ENCODE assay signal across 11 cellular contexts in the genomic region with DNA sequence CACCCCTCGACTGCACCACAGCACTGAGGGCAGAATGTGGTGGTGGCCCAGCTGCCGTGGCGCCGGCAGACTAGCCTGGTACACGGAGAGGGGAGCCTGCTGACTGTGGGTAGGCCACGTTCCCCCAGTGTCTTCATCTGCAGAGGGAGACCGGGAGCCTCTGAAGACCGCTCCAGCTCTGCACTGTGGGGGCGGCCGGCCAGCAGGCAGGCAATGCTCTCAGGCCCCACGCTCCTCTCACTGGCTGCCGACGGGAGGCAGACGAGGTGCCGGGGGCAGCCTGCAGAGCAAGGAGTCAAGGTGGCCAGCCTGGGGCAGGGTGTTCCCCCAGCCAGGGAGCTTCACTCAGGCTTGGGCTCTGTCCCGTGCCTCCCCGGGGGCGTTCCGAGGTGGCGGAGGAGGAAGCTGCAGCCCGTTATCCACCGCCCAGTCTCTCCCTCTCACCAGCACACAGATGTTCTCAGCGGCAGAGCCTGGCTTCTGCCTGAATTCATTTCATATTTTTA.
DNase-seq lines count a peak whose midpoint lies in the region; ATAC-seq and TF ChIP-seq lines count a peak whose summit lies in the region.
"Had no signal": no experiment of that assay in that cellular context is flagged by ENCODE, and none has a peak within 500 bp of the region (broad histone marks: within the 10 kb centered on the region; RNA-seq: fewer than 3 reads in every experiment).

No MANE protein-coding gene starts in this region.

- POLR2A ChIA-PET in activated CD4-positive, alpha-beta T cell treated with anti-CD3 and anti-CD28 coated beads, Interleukin-2, amount 10 ng/mL, durations not matched to agents 7 days and 5 days (lab: Charles Lee) = no interaction called here

- H3K27ac ChIP-seq in thoracic aorta = no peak overlapping the region

- H3K36me3 ChIP-seq in thoracic aorta = no peaks in the 10 kb centered on the region

- no peaks in the 10 kb centered on the region for H3K9me3 ChIP-seq in thoracic aorta

- peaks cover 20% of the 10 kb centered on the region for H3K36me3 Mint-ChIP-seq in activated CD4-positive, alpha-beta T cell treated with anti-CD3 and anti-CD28 coated beads, Interleukin-2, amount 10 ng/mL, durations not matched to agents 24 days and 14 days (ENCODE audit: low read depth)
- H3K36me3 Mint-ChIP-seq in activated CD4-positive, alpha-beta T cell treated with anti-CD3 and anti-CD28 coated beads, Interleukin-2, amount 10 ng/mL, durations not matched to agents 7 days and 5 days (ENCODE audit: low read depth) = peaks cover 22% of the 10 kb centered on the region

- peaks cover 27 to 76% of the 10 kb centered on the region in 2 donors for H3K4me1 ChIP-seq in thoracic aorta (ENCODE audit: control insufficient read depth in 1 of 2, low read depth in 2 of 2)

- no peak overlapping the region for H3K27ac Mint-ChIP-seq in activated CD4-positive, alpha-beta T cell treated with anti-CD3 and anti-CD28 coated beads, Interleukin-2, amount 10 ng/mL, durations not matched to agents 24 days and 14 days
- no peak overlapping the region for H3K27ac Mint-ChIP-seq in activated CD4-positive, alpha-beta T cell treated with anti-CD3 and anti-CD28 coated beads, Interleukin-2, amount 10 ng/mL, durations not matched to agents 7 days and 5 days
- H3K27ac Mint-ChIP-seq: activated naive CD8-positive, alpha-beta T cell treated with anti-CD3 and anti-CD28 coated beads, Interleukin-2, amount 10 ng/mL, durations not matched to agents 7 days and 5 days; stimulated activated naive CD8-positive, alpha-beta T cell treated with anti-CD3 and anti-CD28 coated beads, Interleukin-15, Interleukin-2, amounts not matched to agents 100 ng/mL and 50 ng/mL, for 24 hours had no signal

- H3K27me3 ChIP-seq in thoracic aorta (replicated peaks; ENCODE audit: insufficient read depth) = no peaks in the 10 kb centered on the region

- H3K9me3 Mint-ChIP-seq in activated CD4-positive, alpha-beta T cell treated with anti-CD3 and anti-CD28 coated beads, Interleukin-2, amount 10 ng/mL, durations not matched to agents 24 days and 14 days = no peaks in the 10 kb centered on the region
- peaks cover 8% of the 10 kb centered on the region for H3K9me3 Mint-ChIP-seq in activated CD4-positive, alpha-beta T cell treated with anti-CD3 and anti-CD28 coated beads, Interleukin-2, amount 10 ng/mL, durations not matched to agents 7 days and 5 days

- H3K27me3 Mint-ChIP-seq in activated CD4-positive, alpha-beta T cell treated with anti-CD3 and anti-CD28 coated beads, Interleukin-2, amount 10 ng/mL, durations not matched to agents 24 days and 14 days = no peaks in the 10 kb centered on the region
- no peaks in the 10 kb centered on the region for H3K27me3 Mint-ChIP-seq in activated CD4-positive, alpha-beta T cell treated with anti-CD3 and anti-CD28 coated beads, Interleukin-2, amount 10 ng/mL, durations not matched to agents 7 days and 5 days
- H3K27me3 Mint-ChIP-seq: activated naive CD8-positive, alpha-beta T cell treated with anti-CD3 and anti-CD28 coated beads, Interleukin-2, amount 10 ng/mL, durations not matched to agents 7 days and 5 days; stimulated activated naive CD8-positive, alpha-beta T cell treated with anti-CD3 and anti-CD28 coated beads, Interleukin-15, Interleukin-2, amounts not matched to agents 100 ng/mL and 50 ng/mL, for 24 hours had no signal

- peak; percentile 5 for DNase-seq in activated CD4-positive, alpha-beta T cell treated with anti-CD3 and anti-CD28 coated beads for 1 hour
- DNase-seq in activated CD4-positive, alpha-beta T cell treated with anti-CD3 and anti-CD28 coated beads, Interleukin-2, amount 10 ng/mL, durations not matched to agents 24 days and 14 days = no peak
- DNase-seq in ecto neural progenitor cell (ENCODE audit: low spot score) (peak; percentile 38), mesenteric fat pad (ENCODE audit: low spot score) (peak; percentile 89), thoracic aorta (ENCODE audit: low spot score) (no peak), H4 (ENCODE audit: low spot score) (no peak), COR-L47 (lab: John Stamatoyannopoulos, UW) (no peak)
- no peak for DNase-seq in activated CD4-positive, alpha-beta T cell treated with anti-CD3 and anti-CD28 coated beads, Interleukin-2, amount 10 ng/mL, durations not matched to agents 7 days and 5 days
- DNase-seq: activated naive CD8-positive, alpha-beta T cell treated with anti-CD3 and anti-CD28 coated beads, Interleukin-2, amount 10 ng/mL, durations not matched to agents 7 days and 5 days; NCI-H187 treated with DMSO at 0.1 percent for 48 hours had no signal

- TF ChIP-seq CTCF in thoracic aorta (IDR thresholded peaks at IDR 0.05) = no peak

- no peak for ATAC-seq in thoracic aorta (ENCODE audit: insufficient number of reproducible peaks, low FRiP score, low read depth)

- H3K4me3 ChIP-seq in thoracic aorta = peak overlapping the region; percentile 21

- intact Hi-C loops in activated CD4-positive, alpha-beta T cell treated with anti-CD3 and anti-CD28 coated beads, Interleukin-2, amount 10 ng/mL, durations not matched to agents 24 days and 14 days (cut with micrococcal nuclease) = no loop called here

- H3K4me3 Mint-ChIP-seq in activated CD4-positive, alpha-beta T cell treated with anti-CD3 and anti-CD28 coated beads, Interleukin-2, amount 10 ng/mL, durations not matched to agents 24 days and 14 days = no peak overlapping the region
- no peak overlapping the region for H3K4me3 Mint-ChIP-seq in activated CD4-positive, alpha-beta T cell treated with anti-CD3 and anti-CD28 coated beads, Interleukin-2, amount 10 ng/mL, durations not matched to agents 7 days and 5 days
- H3K4me3 Mint-ChIP-seq: activated naive CD8-positive, alpha-beta T cell treated with anti-CD3 and anti-CD28 coated beads, Interleukin-2, amount 10 ng/mL, durations not matched to agents 7 days and 5 days; stimulated activated naive CD8-positive, alpha-beta T cell treated with anti-CD3 and anti-CD28 coated beads, Interleukin-15, Interleukin-2, amounts not matched to agents 100 ng/mL and 50 ng/mL, for 24 hours had no signal

- H3K4me1 Mint-ChIP-seq in activated CD4-positive, alpha-beta T cell treated with anti-CD3 and anti-CD28 coated beads, Interleukin-2, amount 10 ng/mL, durations not matched to agents 24 days and 14 days = peaks cover 27% of the 10 kb centered on the region
- peaks cover 26% of the 10 kb centered on the region for H3K4me1 Mint-ChIP-seq in activated CD4-positive, alpha-beta T cell treated with anti-CD3 and anti-CD28 coated beads, Interleukin-2, amount 10 ng/mL, durations not matched to agents 7 days and 5 days

- CTCF ChIA-PET in activated CD4-positive, alpha-beta T cell treated with anti-CD3 and anti-CD28 coated beads, Interleukin-2, amount 10 ng/mL, durations not matched to agents 7 days and 5 days (lab: Charles Lee) = no interaction called here

Comparison
In these comparisons a context has a peak if more than half of its experiments do, and no peak if none do; other contexts are left out.
1. DNase-seq: peak in activated CD4-positive, alpha-beta T cell treated with anti-CD3 and anti-CD28 coated beads for 1 hour (single experiment), ecto neural progenitor cell (single experiment) and mesenteric fat pad (single experiment); none in activated CD4-positive, alpha-beta T cell treated with anti-CD3 and anti-CD28 coated beads, Interleukin-2, amount 10 ng/mL, durations not matched to agents 24 days and 14 days (single experiment), thoracic aorta (single experiment), H4 (single experiment), activated CD4-positive, alpha-beta T cell treated with anti-CD3 and anti-CD28 coated beads, Interleukin-2, amount 10 ng/mL, durations not matched to agents 7 days and 5 days (single experiment) and COR-L47 (single experiment).